Comparison of ENCODE assay signal across 18 cellular contexts in the genomic region with DNA sequence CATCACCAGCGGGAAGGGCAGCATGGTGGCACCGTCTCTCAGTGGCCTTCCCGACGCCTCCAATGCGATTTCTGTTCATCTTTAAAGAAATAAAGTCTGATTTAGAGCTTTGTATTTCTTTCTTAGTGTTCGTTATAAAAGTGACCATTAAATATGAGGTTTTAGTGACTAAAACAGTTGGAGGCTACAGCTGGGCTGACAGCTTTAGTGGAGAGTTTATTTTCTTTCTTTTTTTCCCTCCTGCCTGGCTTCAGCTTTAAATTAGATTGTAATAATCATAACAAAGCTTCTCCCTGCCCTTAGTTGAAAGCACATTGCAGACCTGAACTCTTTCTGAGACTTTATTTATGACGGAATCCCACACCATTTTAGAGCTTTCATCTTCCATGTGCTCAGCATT.
DNase-seq lines count a peak whose midpoint lies in the region; ATAC-seq and TF ChIP-seq lines count a peak whose summit lies in the region.
"Had no signal": no experiment of that assay in that cellular context is flagged by ENCODE, and none has a peak within 500 bp of the region (broad histone marks: within the 10 kb centered on the region; RNA-seq: fewer than 3 reads in every experiment).

No MANE protein-coding gene starts in this region.

- no peaks in the 10 kb centered on the region for H3K36me3 ChIP-seq in HUES64 (ENCODE audit: insufficient read depth, low read length)
- H3K36me3 ChIP-seq in endodermal cell (ENCODE audit: control insufficient read depth, insufficient read depth, low read length), result no peaks in the 10 kb centered on the region
- H3K36me3 ChIP-seq in tibial artery, result no peaks in the 10 kb centered on the region
- H3K36me3 ChIP-seq: neural progenitor cell had no signal

- no peaks in the 10 kb centered on the region for H3K9me3 Mint-ChIP-seq in endodermal cell
- no peaks in the 10 kb centered on the region for H3K9me3 Mint-ChIP-seq in nephron
- H3K9me3 Mint-ChIP-seq: activated CD4-positive, alpha-beta memory T cell treated with anti-CD3 and anti-CD28 coated beads for 36 hours; neural progenitor cell had no signal

- no peak overlapping the region for H3K27ac Mint-ChIP-seq in endodermal cell
- peak overlapping the region; percentile 38 to 48 (median 39) for H3K27ac Mint-ChIP-seq in nephron
- H3K27ac Mint-ChIP-seq: activated CD4-positive, alpha-beta memory T cell treated with anti-CD3 and anti-CD28 coated beads for 36 hours; CD4-positive, alpha-beta memory T cell; neural progenitor cell had no signal

- H3K36me3 Mint-ChIP-seq in endodermal cell (ENCODE audit: low read depth) (no peaks in the 10 kb centered on the region), nephron (ENCODE audit: low read depth) (no peaks in the 10 kb centered on the region)
- H3K36me3 Mint-ChIP-seq: activated CD4-positive, alpha-beta memory T cell treated with anti-CD3 and anti-CD28 coated beads for 36 hours; CD4-positive, alpha-beta memory T cell; neural progenitor cell had no signal

- peaks cover 16% of the 10 kb centered on the region for H3K4me1 ChIP-seq in HUES64 (ENCODE audit: insufficient read depth, low read length)
- peaks cover 22% of the 10 kb centered on the region for H3K4me1 ChIP-seq in endodermal cell (ENCODE audit: control insufficient read depth, insufficient read depth, low read length)
- H3K4me1 ChIP-seq in tibial artery, result peaks cover 0 to 28% (median 26%) of the 10 kb centered on the region in 4 donors
- H3K4me1 ChIP-seq: neural progenitor cell had no signal

- H3K4me3 Mint-ChIP-seq in endodermal cell, result no peak overlapping the region
- no peak overlapping the region for H3K4me3 Mint-ChIP-seq in nephron
- H3K4me3 Mint-ChIP-seq: activated CD4-positive, alpha-beta memory T cell treated with anti-CD3 and anti-CD28 coated beads for 36 hours; neural progenitor cell had no signal

- 91% methylated on average over 7 of the region's 7 CpGs for WGBS in HUES64
- 86 to 95% methylated on average over 6 to 7 of the region's 7 CpGs for WGBS in endodermal cell (ENCODE audit: insufficient coverage in 1 of 2, insufficient read length in 1 of 2), 2 experiments

- no peak for DNase-seq in endodermal cell
- no peak for DNase-seq in tibial artery
- DNase-seq in activated T-cell treated with anti-CD3 and anti-CD28 coated beads, Interleukin-2, amount 50 U/mL, for 1 hour, result no peak
- DNase-seq: activated CD4-positive, alpha-beta memory T cell treated with anti-CD3 and anti-CD28 coated beads for 36 hours; caudate nucleus; CD4-positive, alpha-beta memory T cell; DMS153; dorsolateral prefrontal cortex; GF-D8; NCI-H187 treated with DMSO at 0.1 percent for 48 hours; PC-3; stimulated activated CD8-positive, alpha-beta memory T cell treated with anti-CD3 and anti-CD28 coated beads, Interleukin-4, amount 100 ng/mL, for 48 hours had no signal

- intact Hi-C loops in tibial artery (cut with DNase I; ENCODE audit: low total_unique reads), result no loop called here

- H3K4me3 ChIP-seq in HUES64 (ENCODE audit: low read length) (no peak overlapping the region), endodermal cell (ENCODE audit: low read length) (no peak overlapping the region), tibial artery (no peak overlapping the region)
- H3K4me3 ChIP-seq: dorsolateral prefrontal cortex, K562, neural progenitor cell had no signal

- no peak for TF ChIP-seq CTCF in endodermal cell (conservative IDR thresholded peaks at IDR 0.05)
- TF ChIP-seq CTCF in nephron (IDR thresholded peaks at IDR 0.05; ENCODE audit: unreplicated experiment in 3 of 3), result no peak
- TF ChIP-seq CTCF in tibial artery (IDR thresholded peaks at IDR 0.05), result no peak

- ATAC-seq in HG03469 (IDR thresholded peaks at IDR 0.05; ENCODE audit: unreplicated experiment) (no peak), GM19467 (IDR thresholded peaks at IDR 0.05; ENCODE audit: unreplicated experiment) (no peak)
- ATAC-seq: PC-3 had no signal

- H3K9me3 ChIP-seq in HUES64 (ENCODE audit: insufficient read depth, low read depth, low read length) (no peaks in the 10 kb centered on the region), endodermal cell (ENCODE audit: control insufficient read depth, low read length) (no peaks in the 10 kb centered on the region), tibial artery (no peaks in the 10 kb centered on the region)

- H3K27me3 Mint-ChIP-seq in endodermal cell (ENCODE audit: insufficient read depth) (peaks cover 10% of the 10 kb centered on the region), nephron (ENCODE audit: low read depth) (peaks cover 2% of the 10 kb centered on the region)
- H3K27me3 Mint-ChIP-seq: activated CD4-positive, alpha-beta memory T cell treated with anti-CD3 and anti-CD28 coated beads for 36 hours; CD4-positive, alpha-beta memory T cell had no signal

- H3K9ac ChIP-seq in HUES64 (ENCODE audit: low read depth, low read length) (no peak overlapping the region), endodermal cell (ENCODE audit: extremely low read depth, low read length, poor library complexity, severe bottlenecking) (peak overlapping the region; percentile 40)
- H3K9ac ChIP-seq: neural progenitor cell had no signal

- H3K27ac ChIP-seq in HUES64 (ENCODE audit: low read depth, low read length) (peak overlapping the region; percentile 7; the same call in 1 of the 2 replicates), endodermal cell (ENCODE audit: low read depth, low read length) (no peak overlapping the region), tibial artery (peak overlapping the region; percentile 60 to 77)
- H3K27ac ChIP-seq: neural progenitor cell had no signal

- H3K27me3 ChIP-seq in HUES64 (ENCODE audit: insufficient read depth, low read length) (no peaks in the 10 kb centered on the region), endodermal cell (ENCODE audit: control insufficient read depth, insufficient read depth, low read length, poor library complexity, severe bottlenecking) (no peaks in the 10 kb centered on the region), tibial artery (no peaks in the 10 kb centered on the region)
- H3K27me3 ChIP-seq: dorsolateral prefrontal cortex, neural progenitor cell had no signal

- peaks cover 50% of the 10 kb centered on the region for H3K4me1 Mint-ChIP-seq in endodermal cell
- H3K4me1 Mint-ChIP-seq in nephron, result peaks cover 69% of the 10 kb centered on the region
